17 cellular contexts compared by ENCODE assay signal in the genomic region with DNA sequence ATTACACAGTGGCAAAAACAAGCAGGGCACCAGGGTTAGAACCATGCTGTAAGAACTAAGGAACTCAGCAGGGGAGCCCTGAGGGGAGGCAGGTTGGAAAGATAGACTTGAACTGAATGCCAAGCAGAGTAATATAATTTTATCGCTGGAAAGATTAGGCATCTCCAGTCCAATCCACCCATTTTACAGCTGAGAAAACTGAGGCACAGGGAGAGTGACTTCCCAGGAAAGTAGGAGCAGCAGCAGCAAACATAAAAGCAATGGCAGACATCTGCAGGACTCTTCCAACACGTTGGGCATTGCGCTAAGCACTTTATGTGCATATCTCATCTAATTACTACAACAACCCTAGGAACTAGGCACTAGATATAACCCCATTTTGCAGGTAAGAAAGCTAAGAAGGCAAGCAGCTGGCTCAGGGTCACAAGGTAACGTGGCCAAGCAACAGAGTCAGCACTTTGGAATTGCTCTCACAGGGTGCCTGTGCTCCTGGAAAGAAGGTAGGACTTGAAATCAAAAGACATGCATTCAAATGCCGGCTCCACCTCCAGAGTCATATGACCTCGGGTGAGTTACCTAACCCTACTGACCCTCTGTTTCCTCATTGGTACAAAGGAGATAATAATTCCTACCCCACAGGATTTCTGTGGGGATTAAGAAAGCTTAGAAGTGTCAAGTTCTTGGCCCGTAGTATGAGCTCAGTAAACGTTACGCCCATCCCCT.
"Had no signal": no experiment of that assay in that cellular context is flagged by ENCODE, and none has a peak within 500 bp of the region (broad histone marks: within the 10 kb centered on the region; RNA-seq: fewer than 3 reads in every experiment).

No MANE protein-coding gene starts in this region.

- H3K27me3 ChIP-seq: gastrocnemius medialis, neutrophil, upper lobe of left lung had no signal

- H3K36me3 Mint-ChIP-seq: naive thymus-derived CD4-positive, alpha-beta T cell had no signal

- H3K9me3 Mint-ChIP-seq: central memory CD8-positive, alpha-beta T cell had no signal

- ATAC-seq: gastrocnemius medialis; left colon; left ventricle myocardium superior; naive thymus-derived CD4-positive, alpha-beta T cell; right cardiac atrium had no signal

- H3K4me3 ChIP-seq: gastrocnemius medialis, lung, stomach, upper lobe of left lung had no signal

- H3K9me3 ChIP-seq: gastrocnemius medialis, neutrophil, stomach, upper lobe of left lung had no signal

- H3K27me3 Mint-ChIP-seq: central memory CD8-positive, alpha-beta T cell had no signal

- DNase-seq: effector memory CD4-positive, alpha-beta T cell; gastrocnemius medialis; left colon; left ventricle myocardium superior; mesenchymal stem cell; naive thymus-derived CD4-positive, alpha-beta T cell; nephron progenitor cell; posterior cingulate gyrus; right cardiac atrium; small intestine; stimulated activated CD4-positive, alpha-beta T cell treated with anti-CD3 and anti-CD28 coated beads, Interleukin-12 subunit alpha, Interleukin-12 subunit beta, amount 100 ng/mL, for 4 hours; stimulated activated naive CD4-positive, alpha-beta T cell; stomach; upper lobe of left lung had no signal

- H3K27ac ChIP-seq: gastrocnemius medialis, neutrophil, stomach, upper lobe of left lung had no signal

- H3K4me1 ChIP-seq: gastrocnemius medialis, stomach, upper lobe of left lung had no signal

- H3K4me3 Mint-ChIP-seq: central memory CD8-positive, alpha-beta T cell; naive thymus-derived CD4-positive, alpha-beta T cell; nephron progenitor cell had no signal

- H3K36me3 ChIP-seq: gastrocnemius medialis, neutrophil, stomach, upper lobe of left lung had no signal

- H3K4me1 Mint-ChIP-seq: central memory CD8-positive, alpha-beta T cell; naive thymus-derived CD4-positive, alpha-beta T cell had no signal

- H3K27ac Mint-ChIP-seq: naive thymus-derived CD4-positive, alpha-beta T cell; nephron progenitor cell had no signal

- FAIRE-seq: small intestine had no signal
